Comparison of ENCODE assay signal across 8 cellular contexts in the genomic region with DNA sequence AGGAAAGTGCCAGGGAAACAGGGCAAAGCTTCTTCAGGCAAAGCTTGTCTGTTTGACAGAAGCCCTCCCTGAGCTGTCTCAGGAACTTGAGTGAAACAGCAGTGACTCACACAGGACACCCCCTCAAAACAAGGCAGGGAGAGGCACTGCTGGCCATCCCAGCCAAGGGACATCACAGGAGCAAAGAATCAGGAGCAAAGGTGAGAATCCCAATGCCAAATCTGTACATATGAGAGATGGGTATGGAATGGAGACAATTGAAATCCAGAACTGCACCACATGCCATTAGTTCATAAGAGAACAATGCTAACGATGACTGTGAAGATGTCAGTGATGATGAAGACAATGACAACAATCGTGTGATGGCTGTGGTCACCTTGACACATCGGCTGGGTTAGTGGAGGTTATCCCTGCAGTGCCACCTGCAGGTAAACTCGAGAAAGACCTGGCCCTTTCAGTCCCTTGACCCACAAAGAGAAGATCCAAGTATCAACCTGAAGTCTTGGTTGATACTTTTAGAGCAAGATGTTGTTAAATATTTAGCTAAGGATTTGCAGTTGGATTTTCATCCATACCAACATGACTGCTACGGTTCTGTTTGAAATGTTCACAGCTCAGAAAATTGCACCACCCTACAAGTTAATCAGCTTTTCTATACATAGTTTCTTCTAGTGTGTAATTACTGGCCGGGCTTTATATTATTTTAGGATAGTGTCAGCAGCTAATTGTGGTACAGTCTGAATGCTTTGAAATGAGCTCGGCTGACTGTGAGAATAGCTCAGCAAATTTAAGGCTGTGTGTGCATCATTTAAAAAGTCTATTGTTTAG. TPM values are rescaled to one million over a fixed set of nuclear protein-coding genes. Genes with fewer than 3 reads are reported as not detected.
DNase-seq lines count a peak whose midpoint lies in the region; ATAC-seq and TF ChIP-seq lines count a peak whose summit lies in the region.

No MANE protein-coding gene starts in this region.

- H3K36me3 Mint-ChIP-seq in activated CD4-positive, alpha-beta T cell treated with anti-CD3 and anti-CD28 coated beads, Interleukin-2, amount 10 ng/mL, durations not matched to agents 24 days and 14 days (ENCODE audit: low read depth), result no peaks in the 10 kb centered on the region

- peak overlapping the region in 1 of 2 experiments; percentile 54 for H3K18ac ChIP-seq in mesenchymal stem cell (ENCODE audit: low read depth in 1 of 2, low read length in 2 of 2)

- 60% methylated on average over 6 of the region's 7 CpGs for WGBS in mesenchymal stem cell

- peaks cover 7% of the 10 kb centered on the region for H3K9me3 Mint-ChIP-seq in activated CD4-positive, alpha-beta T cell treated with anti-CD3 and anti-CD28 coated beads, Interleukin-2, amount 10 ng/mL, durations not matched to agents 24 days and 14 days

- H2BK120ac ChIP-seq in mesenchymal stem cell (ENCODE audit: low read depth, low read length), result no peak overlapping the region

- no peak overlapping the region for H3K4ac ChIP-seq in mesenchymal stem cell (ENCODE audit: low read depth in 1 of 2, low read length in 2 of 2)

- no peak overlapping the region for H3K23ac ChIP-seq in mesenchymal stem cell (ENCODE audit: low read length in 2 of 2)

- peak; percentile 41 for DNase-seq in activated CD4-positive, alpha-beta T cell treated with anti-CD3 and anti-CD28 coated beads for 48 hours
- no peak for DNase-seq in activated CD4-positive, alpha-beta T cell treated with anti-CD3 and anti-CD28 coated beads, Interleukin-2, amount 10 ng/mL, durations not matched to agents 24 days and 14 days
- DNase-seq in WERI-Rb-1, result peak; percentile 51
- DNase-seq in mesenchymal stem cell, result no peak
- no peak for DNase-seq in NOMO-1 treated with dmso at 0.1 percent for 144 hours (lab: John Stamatoyannopoulos, UW; ENCODE audit: unreplicated experiment)
- DNase-seq in activated CD8-positive, alpha-beta memory T cell treated with anti-CD3 and anti-CD28 coated beads, Interleukin-2, amount 50 U/mL, for 4 hours, result no peak

- H3K4me2 ChIP-seq in mesenchymal stem cell (ENCODE audit: low read length, poor library complexity, severe bottlenecking), result no peak overlapping the region

- no peak overlapping the region for H2BK12ac ChIP-seq in mesenchymal stem cell (ENCODE audit: low read length in 2 of 2)

- H3K4me1 Mint-ChIP-seq in activated CD4-positive, alpha-beta T cell treated with anti-CD3 and anti-CD28 coated beads, Interleukin-2, amount 10 ng/mL, durations not matched to agents 24 days and 14 days, result no peaks in the 10 kb centered on the region

- intact Hi-C loops in activated CD4-positive, alpha-beta T cell treated with anti-CD3 and anti-CD28 coated beads, Interleukin-2, amount 10 ng/mL, durations not matched to agents 24 days and 14 days (cut with micrococcal nuclease), result no loop called here

- H3K27ac ChIP-seq in WERI-Rb-1, result no peak overlapping the region
- no peak overlapping the region for H3K27ac ChIP-seq in mesenchymal stem cell (ENCODE audit: low read length, poor library complexity, severe bottlenecking)

- H4K91ac ChIP-seq in mesenchymal stem cell (ENCODE audit: low read length), result no peak overlapping the region

- peak; percentile 89 for TF ChIP-seq CTCF in WERI-Rb-1 (IDR thresholded peaks at IDR 0.05; ENCODE audit: low read depth, low read length)

- H2BK15ac ChIP-seq in mesenchymal stem cell (ENCODE audit: low read depth, poor library complexity, severe bottlenecking), result no peak overlapping the region

- no peaks in the 10 kb centered on the region for H3K79me1 ChIP-seq in mesenchymal stem cell (replicated peaks; ENCODE audit: low read length, poor library complexity, severe bottlenecking)

- no peak overlapping the region for H3K14ac ChIP-seq in mesenchymal stem cell (ENCODE audit: low read length in 2 of 2)

- H3K9me3 ChIP-seq in WERI-Rb-1 (ENCODE audit: severe bottlenecking), result no peaks in the 10 kb centered on the region
- peaks cover 19% of the 10 kb centered on the region for H3K9me3 ChIP-seq in mesenchymal stem cell (ENCODE audit: control insufficient read depth, low read length)

- peak overlapping the region; percentile 38 for H4K8ac ChIP-seq in mesenchymal stem cell (ENCODE audit: low read length)

- H2AK5ac ChIP-seq in mesenchymal stem cell (ENCODE audit: low read length, severe bottlenecking), result no peak overlapping the region

- H3K36me3 ChIP-seq in WERI-Rb-1, result no peaks in the 10 kb centered on the region
- no peaks in the 10 kb centered on the region for H3K36me3 ChIP-seq in mesenchymal stem cell (ENCODE audit: control insufficient read depth in 1 of 2, insufficient read depth in 2 of 2, low read depth in 1 of 2, low read length in 2 of 2)

- H3K4me3 ChIP-seq in WERI-Rb-1 (ENCODE audit: low read depth, low read length) (no peak overlapping the region), mesenchymal stem cell (ENCODE audit: insufficient read depth in 1 of 2, low read depth in 1 of 2, low read length in 2 of 2) (no peak overlapping the region)

- peak overlapping the region; percentile 8 for H3K9ac ChIP-seq in mesenchymal stem cell (ENCODE audit: low read length)

- no peaks in the 10 kb centered on the region for H3K27me3 Mint-ChIP-seq in activated CD4-positive, alpha-beta T cell treated with anti-CD3 and anti-CD28 coated beads, Interleukin-2, amount 10 ng/mL, durations not matched to agents 24 days and 14 days

- H3K27ac Mint-ChIP-seq in activated CD4-positive, alpha-beta T cell treated with anti-CD3 and anti-CD28 coated beads, Interleukin-2, amount 10 ng/mL, durations not matched to agents 24 days and 14 days, result no peak overlapping the region

- H2AFZ ChIP-seq in mesenchymal stem cell (ENCODE audit: low read depth, low read length), result no peak overlapping the region

- peak; percentile 64 for ATAC-seq in HG02642 (IDR thresholded peaks at IDR 0.05; ENCODE audit: poor library complexity, unreplicated experiment)
- no peak for ATAC-seq in HG03108 (IDR thresholded peaks at IDR 0.05; ENCODE audit: unreplicated experiment)

- no peaks in the 10 kb centered on the region for H3K27me3 ChIP-seq in WERI-Rb-1 (ENCODE audit: insufficient read depth, low read depth, severe bottlenecking)
- H3K27me3 ChIP-seq in mesenchymal stem cell (ENCODE audit: control insufficient read depth in 1 of 2, insufficient read depth in 1 of 2, low read length in 2 of 2), result no peaks in the 10 kb centered on the region

- H3K4me3 Mint-ChIP-seq in activated CD4-positive, alpha-beta T cell treated with anti-CD3 and anti-CD28 coated beads, Interleukin-2, amount 10 ng/mL, durations not matched to agents 24 days and 14 days, result no peak overlapping the region

- H3K4me1 ChIP-seq in mesenchymal stem cell (ENCODE audit: control insufficient read depth, insufficient read depth, low read depth, low read length), result no peaks in the 10 kb centered on the region

- H2BK5ac ChIP-seq in mesenchymal stem cell (ENCODE audit: low read depth, low read length, poor library complexity, severe bottlenecking), result no peak overlapping the region

RNA-seq across cellular contexts. Expression of a gene that starts 42.0 kb away (rescaled TPM):
- 243 and 245 TPM in 2 replicates for total RNA-seq in activated CD4-positive, alpha-beta T cell treated with anti-CD3 and anti-CD28 coated beads, Interleukin-2, amount 10 ng/mL, durations not matched to agents 24 days and 14 days
- polyA plus RNA-seq in mesenchymal stem cell (2013, experiment 1 of 2), result 70.6 TPM
- polyA plus RNA-seq in mesenchymal stem cell (2013, experiment 2 of 2), result 71.2 TPM

Comparison
In these comparisons a context has a peak if more than half of its experiments do, and no peak if none do; other contexts are left out.
1. DNase-seq: peak in activated CD4-positive, alpha-beta T cell treated with anti-CD3 and anti-CD28 coated beads for 48 hours (single experiment) and WERI-Rb-1 (single experiment); none in activated CD4-positive, alpha-beta T cell treated with anti-CD3 and anti-CD28 coated beads, Interleukin-2, amount 10 ng/mL, durations not matched to agents 24 days and 14 days (single experiment), mesenchymal stem cell (single experiment), NOMO-1 treated with dmso at 0.1 percent for 144 hours (single experiment) and activated CD8-positive, alpha-beta memory T cell treated with anti-CD3 and anti-CD28 coated beads, Interleukin-2, amount 50 U/mL, for 4 hours (single experiment).